Comparison of ENCODE assay signal across 10 cellular contexts in genomic region chr12:11884661-11885060, GRCh38.
DNase-seq lines count a peak whose midpoint lies in the region; ATAC-seq, FAIRE-seq and TF ChIP-seq lines count a peak whose summit lies in the region.
"Had no signal": no experiment of that assay in that cellular context is flagged by ENCODE, and none has a peak within 500 bp of the region (broad histone marks: within the 10 kb centered on the region; RNA-seq: fewer than 3 reads in every experiment).

No MANE protein-coding gene starts in this region.

- H3K36me3 ChIP-seq in heart left ventricle, result peaks cover 0 to 46% (median 33%) of the 10 kb centered on the region in 9 donors
- H3K36me3 ChIP-seq in prostate gland, result no peaks in the 10 kb centered on the region

- H3K9me3 ChIP-seq in heart left ventricle (no peaks in the 10 kb centered on the region), prostate gland (no peaks in the 10 kb centered on the region)

- FAIRE-seq in RCC 7860 (lab: Jason Lieb, UNC), result peak; percentile 54

- ATAC-seq in heart left ventricle, result peak in 3 of 4 donors; percentile 49 to 66 (median 57)

- no peaks in the 10 kb centered on the region for H3K27me3 ChIP-seq in heart left ventricle
- H3K27me3 ChIP-seq in prostate gland (replicated peaks; ENCODE audit: insufficient read depth), result no peaks in the 10 kb centered on the region

- TF ChIP-seq CTCF in heart left ventricle (IDR thresholded peaks at IDR 0.05), result no peak
- no peak for TF ChIP-seq CTCF in prostate gland (IDR thresholded peaks at IDR 0.05)

- DNase-seq in Daoy (ENCODE audit: low read depth) (peak; percentile 70), RCC 7860 (ENCODE audit: low spot score) (peak; percentile 76), heart left ventricle (peak in 2 of 5 donors; percentile 33 to 50), prostate gland (ENCODE audit: low spot score) (no peak), iPS-NIHi11 (ENCODE audit: low spot score) (no peak), NAMALWA (ENCODE audit: low spot score) (no peak)
- no peak for DNase-seq in activated effector memory CD4-positive, alpha-beta T cell treated with anti-CD3 and anti-CD28 coated beads, Interleukin-2, amount 50 U/mL, for 16 hours
- DNase-seq in activated CD8-positive, alpha-beta memory T cell treated with anti-CD3 and anti-CD28 coated beads, Interleukin-2, amount 50 U/mL, for 48 hours, result no peak
- DNase-seq: amygdala, NCI-H2227 treated with DMSO at 0.1 percent for 48 hours had no signal

- H3K4me3 ChIP-seq in heart left ventricle (no peak overlapping the region), prostate gland (no peak overlapping the region)

- 64 to 78% (median 71%) methylated on average over 4 of the region's 4 CpGs for WGBS in heart left ventricle, 4 donors
- 80% methylated on average over 4 of the region's 4 CpGs for WGBS in prostate gland

- intact Hi-C loops in heart left ventricle (cut with DNase I), result loop anchor here in 5 of 10 donors (5.0 to 10.0 kb wide), 4 partner anchors 140 to 240 kb away; partner anchors contain the start of gene ETV6 (in 2 of the 5)
- intact Hi-C loops in prostate gland (cut with DNase I), result loop anchor here (5.0 kb wide), 1 partner anchor 232 kb away; no protein-coding TSS in a partner anchor

- H3K27ac ChIP-seq in heart left ventricle, result peak overlapping the region in 10 of 12 donors; percentile 32 to 89 (median 57)
- peak overlapping the region; percentile 60 to 69 for H3K27ac ChIP-seq in prostate gland

- H3K4me1 ChIP-seq in heart left ventricle (peaks cover 0 to 65% (median 20%) of the 10 kb centered on the region in 12 donors), prostate gland (replicated peaks) (peaks cover 3% of the 10 kb centered on the region)

- no peak for TF ChIP-seq POLR2A in heart left ventricle (IDR thresholded peaks at IDR 0.05)
- no peak for TF ChIP-seq POLR2A in prostate gland (IDR thresholded peaks at IDR 0.05)

Comparison
In these comparisons a context has a peak if more than half of its experiments do, and no peak if none do; other contexts are left out.
1. DNase-seq: peak in Daoy (single experiment) and RCC 7860 (single experiment); none in prostate gland (single experiment), activated effector memory CD4-positive, alpha-beta T cell treated with anti-CD3 and anti-CD28 coated beads, Interleukin-2, amount 50 U/mL, for 16 hours (single experiment), iPS-NIHi11 (single experiment), activated CD8-positive, alpha-beta memory T cell treated with anti-CD3 and anti-CD28 coated beads, Interleukin-2, amount 50 U/mL, for 48 hours (single experiment) and NAMALWA (single experiment).